Comparison of ENCODE assay signal across 15 cellular contexts in genomic region chr7:20834656-20835055, GRCh38. TPM values are rescaled to one million over a fixed set of nuclear protein-coding genes. Genes with fewer than 3 reads are reported as not detected.
DNase-seq lines count a peak whose midpoint lies in the region; ATAC-seq and TF ChIP-seq lines count a peak whose summit lies in the region.
"Had no signal": no experiment of that assay in that cellular context is flagged by ENCODE, and none has a peak within 500 bp of the region (broad histone marks: within the 10 kb centered on the region; RNA-seq: fewer than 3 reads in every experiment).

No MANE protein-coding gene starts in this region.

- H3K4me1 ChIP-seq in HCT116 (ENCODE audit: control insufficient read depth in 1 of 2, insufficient read depth in 2 of 2, low read length in 2 of 2) = no peaks in the 10 kb centered on the region
- no peaks in the 10 kb centered on the region for H3K4me1 ChIP-seq in lower lobe of right lung
- H3K4me1 ChIP-seq: colonic mucosa, tibial artery had no signal

- H3K27ac ChIP-seq in HCT116 (ENCODE audit: low read depth, low read length) = no peak overlapping the region
- no peak overlapping the region for H3K27ac ChIP-seq in RWPE1
- H3K27ac ChIP-seq in lower lobe of right lung = no peak overlapping the region
- H3K27ac ChIP-seq: colonic mucosa, skin epidermis, tibial artery had no signal

- no peaks in the 10 kb centered on the region for H4K20me1 ChIP-seq in HCT116 (ENCODE audit: insufficient read depth)

- intact Hi-C loops in HCT116 (cut with micrococcal nuclease) (loop anchor here (1.0 kb wide), 1 partner anchor 56 kb away; no protein-coding TSS in a partner anchor), lower lobe of right lung (cut with DNase I) (no loop called here)

- peak; percentile 65 for TF ChIP-seq RAD21 in HCT116 (IDR thresholded peaks at IDR 0.05; ENCODE audit: low read depth)

- CTCF ChIA-PET in HCT116 (lab: Charles Lee) = interaction anchor here (0.8 to 1.8 kb wide), 2 partner anchors 10 to 54 kb away, joined by 3 to 5 read pairs; no protein-coding TSS in a partner anchor
- CTCF ChIA-PET in RWPE1 (lab: Yijun Ruan, JAX) = interaction anchor here (0.6 to 1.2 kb wide), 5 partner anchors 10 to 327 kb away, joined by 3 to 4 read pairs (median 3); no protein-coding TSS in a partner anchor

- no peaks in the 10 kb centered on the region for H3K36me3 Mint-ChIP-seq in activated T-cell treated with anti-CD3 and anti-CD28 coated beads, Interleukin-2, amount 50 U/mL, for 24 hours (ENCODE audit: low read depth)
- H3K36me3 Mint-ChIP-seq: activated naive CD8-positive, alpha-beta T cell treated with anti-CD3 and anti-CD28 coated beads, Interleukin-2, amount 10 ng/mL, durations not matched to agents 7 days and 5 days had no signal

- no TSS peak for BruUV-seq in HCT116 (replicated peaks; lab: Mats Ljungman, UMichigan)

- H3K27ac Mint-ChIP-seq in activated T-cell treated with anti-CD3 and anti-CD28 coated beads, Interleukin-2, amount 50 U/mL, for 24 hours = no peak overlapping the region
- H3K27ac Mint-ChIP-seq: activated naive CD8-positive, alpha-beta T cell treated with anti-CD3 and anti-CD28 coated beads, Interleukin-2, amount 10 ng/mL, durations not matched to agents 7 days and 5 days had no signal

- no peak overlapping the region for H3K4me2 ChIP-seq in HCT116 (ENCODE audit: low read length)

- H2AFZ ChIP-seq in HCT116 (ENCODE audit: low read depth, low read length, poor library complexity, severe bottlenecking) = no peak overlapping the region

- no peak overlapping the region for H3K9ac ChIP-seq in HCT116 (ENCODE audit: low read length)

- H3K9me3 ChIP-seq in HCT116 (ENCODE audit: control insufficient read depth in 1 of 2, insufficient read depth in 1 of 2, low read depth in 1 of 2, low read length in 2 of 2) = no peaks in the 10 kb centered on the region
- H3K9me3 ChIP-seq in lower lobe of right lung = no peaks in the 10 kb centered on the region
- H3K9me3 ChIP-seq: colonic mucosa had no signal

- H3K36me3 ChIP-seq in HCT116 (ENCODE audit: control insufficient read depth in 1 of 2, insufficient read depth in 2 of 2, low read length in 2 of 2) (no peaks in the 10 kb centered on the region), lower lobe of right lung (no peaks in the 10 kb centered on the region)
- H3K36me3 ChIP-seq: colonic mucosa, tibial artery had no signal

- H3K4me3 Mint-ChIP-seq in activated T-cell treated with anti-CD3 and anti-CD28 coated beads, Interleukin-2, amount 50 U/mL, for 24 hours = no peak overlapping the region
- H3K4me3 Mint-ChIP-seq: activated naive CD8-positive, alpha-beta T cell treated with anti-CD3 and anti-CD28 coated beads, Interleukin-2, amount 10 ng/mL, durations not matched to agents 7 days and 5 days had no signal

- DNase-seq in DMS 273 (lab: John Stamatoyannopoulos, UW; ENCODE audit: unreplicated experiment) (peak; percentile 24), DMS 273 treated with DMSO at 0.1 percent for 48 hours (lab: John Stamatoyannopoulos, UW) (no peak), HCT116 (ENCODE audit: low read depth, low spot score) (no peak), RWPE1 (ENCODE audit: low spot score) (peak; percentile 11), lower lobe of right lung (no peak)
- DNase-seq in activated T-cell treated with anti-CD3 and anti-CD28 coated beads, Interleukin-2, amount 50 U/mL, for 24 hours = no peak
- DNase-seq in activated CD4-positive, alpha-beta T cell treated with anti-CD3 and anti-CD28 coated beads, Interleukin-2, amount 50 U/mL, for 1 hour = no peak
- DNase-seq: 8988T; activated naive CD8-positive, alpha-beta T cell treated with anti-CD3 and anti-CD28 coated beads, Interleukin-2, amount 10 ng/mL, durations not matched to agents 7 days and 5 days; colonic mucosa; NCI-H146; tibial artery had no signal

- peaks cover 12% of the 10 kb centered on the region for H3K27me3 Mint-ChIP-seq in activated T-cell treated with anti-CD3 and anti-CD28 coated beads, Interleukin-2, amount 50 U/mL, for 24 hours
- H3K27me3 Mint-ChIP-seq: activated naive CD8-positive, alpha-beta T cell treated with anti-CD3 and anti-CD28 coated beads, Interleukin-2, amount 10 ng/mL, durations not matched to agents 7 days and 5 days had no signal

- TF ChIP-seq POLR2A in HCT116 (IDR thresholded peaks at IDR 0.05; ENCODE audit: borderline replicate concordance, extremely low read depth, insufficient read depth, insufficient read length) = no peak

- ATAC-seq in HCT116 = peak; percentile 52; the same call in 1 of the 2 replicates
- ATAC-seq in lower lobe of right lung = no peak
- ATAC-seq in GM19397 (IDR thresholded peaks at IDR 0.05; ENCODE audit: unreplicated experiment) = no peak

- H3K27me3 ChIP-seq in HCT116 (ENCODE audit: insufficient read depth, low read length) (no peaks in the 10 kb centered on the region), lower lobe of right lung (ENCODE audit: low read depth) (no peaks in the 10 kb centered on the region)
- H3K27me3 ChIP-seq: colonic mucosa had no signal

- H3K4me3 ChIP-seq in HCT116 (replicated peaks in 1 of 2; ENCODE audit: low read depth in 1 of 2, low read length in 2 of 2) (no peak overlapping the region), lower lobe of right lung (no peak overlapping the region)
- H3K4me3 ChIP-seq: colonic mucosa, skin epidermis, tibial artery had no signal

- no peaks in the 10 kb centered on the region for H3K79me2 ChIP-seq in HCT116 (ENCODE audit: insufficient read depth, low read length)

- RAD21 ChIA-PET in HCT116 (lab: Charles Lee; ENCODE audit: low non-redundant PET in 1 of 2, low total read pairs in 2 of 2, uncharacterized antibody in 2 of 2, unreplicated experiment in 2 of 2) = no interaction called here

- H3K9me2 ChIP-seq in HCT116 (ENCODE audit: insufficient read depth) = no peaks in the 10 kb centered on the region

- POLR2A ChIA-PET in HCT116 (lab: Charles Lee) (no interaction called here), RWPE1 (lab: Yijun Ruan, JAX; ENCODE audit: low non-redundant PET) (no interaction called here)

- no peaks in the 10 kb centered on the region for H3K9me3 Mint-ChIP-seq in activated T-cell treated with anti-CD3 and anti-CD28 coated beads, Interleukin-2, amount 50 U/mL, for 24 hours
- H3K9me3 Mint-ChIP-seq: activated naive CD8-positive, alpha-beta T cell treated with anti-CD3 and anti-CD28 coated beads, Interleukin-2, amount 10 ng/mL, durations not matched to agents 7 days and 5 days had no signal

- H3K4me1 Mint-ChIP-seq in activated T-cell treated with anti-CD3 and anti-CD28 coated beads, Interleukin-2, amount 50 U/mL, for 24 hours (ENCODE audit: low read depth) = no peaks in the 10 kb centered on the region
- H3K4me1 Mint-ChIP-seq: activated naive CD8-positive, alpha-beta T cell treated with anti-CD3 and anti-CD28 coated beads, Interleukin-2, amount 10 ng/mL, durations not matched to agents 7 days and 5 days had no signal

- TF ChIP-seq CTCF in HCT116 (IDR thresholded peaks at IDR 0.05 in 2 of 3, conservative IDR thresholded peaks at IDR 0.05 in 1 of 3; ENCODE audit: borderline replicate concordance in 1 of 3, insufficient read depth in 1 of 3, low read depth in 2 of 3, low read length in 2 of 3) (peak; percentile 8 to 61 (median 48); a peak in 4 of 6 replicates), RWPE1 (conservative IDR thresholded peaks at IDR 0.05; ENCODE audit: low read depth) (peak; percentile 25; the same call in 1 of the 2 replicates), lower lobe of right lung (IDR thresholded peaks at IDR 0.05) (peak; percentile 7)

TF ChIP-seq in HCT116, 20 proteins besides CTCF, POLR2A, EP300 and RAD21 (continues in another document):
- no peak for TF ChIP-seq ZBTB33 (IDR thresholded peaks at IDR 0.05; ENCODE audit: extremely low read depth, insufficient replicate concordance, low read length)
- no peak for TF ChIP-seq CBX3 (IDR thresholded peaks at IDR 0.05; ENCODE audit: low read depth)
- TF ChIP-seq SIN3A (IDR thresholded peaks at IDR 0.05; ENCODE audit: low read depth) = no peak
- no peak for TF ChIP-seq ZNF274 (IDR thresholded peaks at IDR 0.05; ENCODE audit: low read depth, low read length)
- TF ChIP-seq EZH2phosphoT487 (IDR thresholded peaks at IDR 0.05; ENCODE audit: borderline replicate concordance) = no peak

RNA-seq across cellular contexts. Expression of gene SP8, which starts 48.0 kb away (rescaled TPM):
- total RNA-seq in HCT116 (2021; ENCODE audit: unreplicated experiment) (0.76 TPM), lower lobe of right lung (not detected)
- 0.08 and 0.14 TPM in 2 replicates for polyA plus RNA-seq in HCT116 (2012)
- total RNA-seq: activated naive CD8-positive, alpha-beta T cell treated with anti-CD3 and anti-CD28 coated beads, Interleukin-2, amount 10 ng/mL, durations not matched to agents 7 days and 5 days; fibroblast of lung had no signal
- polyA plus RNA-seq: fibroblast of lung had no signal

Comparison
In these comparisons a context has a peak if more than half of its experiments do, and no peak if none do; other contexts are left out.
1. DNase-seq: peak in DMS 273 (single experiment) and RWPE1 (single experiment); none in DMS 273 treated with DMSO at 0.1 percent for 48 hours (single experiment), HCT116 (single experiment), lower lobe of right lung (single experiment), activated T-cell treated with anti-CD3 and anti-CD28 coated beads, Interleukin-2, amount 50 U/mL, for 24 hours (single experiment) and activated CD4-positive, alpha-beta T cell treated with anti-CD3 and anti-CD28 coated beads, Interleukin-2, amount 50 U/mL, for 1 hour (single experiment).
2. Peak in every context shown above with its lines, with median percentiles within 50 percentile points of each other: CTCF ChIP-seq.